ENCODE assay signal across 6 cellular contexts in genomic region chr7:3975371-3975770, GRCh38.
"Had no signal": no experiment of that assay in that cellular context is flagged by ENCODE, and none has a peak within 500 bp of the region (broad histone marks: within the 10 kb centered on the region; RNA-seq: fewer than 3 reads in every experiment).

No MANE protein-coding gene starts in this region.

- DNase-seq: IMR-90, KBM-7 had no signal

- H3K36me3 Mint-ChIP-seq: IgD-negative memory B cell had no signal

- ATAC-seq: HepG2, K562 had no signal

- H3K4me3 ChIP-seq: K562 had no signal

- H3K4me3 Mint-ChIP-seq: IgD-negative memory B cell had no signal

- H3K27ac ChIP-seq: HL-60 had no signal

- H3K27ac Mint-ChIP-seq: IgD-negative memory B cell had no signal
